ENCODE assay signal across 30 cellular contexts in the genomic region with DNA sequence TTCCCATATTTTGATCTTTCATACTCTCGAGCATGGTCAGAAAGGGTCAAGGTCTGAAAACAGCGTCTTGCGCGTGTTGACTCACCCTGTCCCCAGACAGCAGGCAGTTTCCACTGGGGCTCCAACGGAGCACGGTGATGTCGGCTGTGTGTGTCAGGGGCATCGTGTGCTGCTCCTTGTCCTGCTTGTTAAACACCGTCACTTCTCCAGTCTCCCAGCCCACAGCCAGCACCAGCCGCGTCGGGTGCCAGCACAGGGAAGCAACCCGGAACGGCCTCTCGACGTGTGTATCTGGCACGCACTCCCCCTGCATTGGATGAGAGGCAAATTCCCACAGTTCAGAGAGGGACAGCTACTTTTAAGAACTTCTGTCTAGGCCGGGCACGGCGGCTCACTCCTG.
"Had no signal": no experiment of that assay in that cellular context is flagged by ENCODE, and none has a peak within 500 bp of the region (broad histone marks: within the 10 kb centered on the region; RNA-seq: fewer than 3 reads in every experiment).

No MANE protein-coding gene starts in this region.

- H3K4me3 ChIP-seq: ascending aorta, breast epithelium, cardiac muscle cell, colonic mucosa, esophagus squamous epithelium, gastroesophageal sphincter had no signal

- H3K27ac ChIP-seq: ascending aorta, cardiac muscle cell, colonic mucosa, epithelial cell of prostate, esophagus squamous epithelium, gastroesophageal sphincter had no signal

- H3K9me3 Mint-ChIP-seq: activated CD4-positive, alpha-beta memory T cell treated with anti-CD3 and anti-CD28 coated beads for 36 hours; activated CD4-positive, alpha-beta T cell treated with anti-CD3 and anti-CD28 coated beads, Interleukin-2, amount 10 ng/mL, durations not matched to agents 24 days and 14 days; activated naive CD4-positive, alpha-beta T cell treated with anti-CD3 and anti-CD28 coated beads for 36 hours; activated naive CD4-positive, alpha-beta T cell treated with anti-CD3 and anti-CD28 coated beads, Interleukin-2, amount 50 U/mL, for 24 hours; activated naive CD8-positive, alpha-beta T cell treated with anti-CD3 and anti-CD28 coated beads for 36 hours; activated naive CD8-positive, alpha-beta T cell treated with anti-CD3 and anti-CD28 coated beads, Interleukin-2, amount 50 U/mL, for 24 hours; activated T-helper 1 cell treated with anti-CD3 and anti-CD28 coated beads, Interleukin-12 subunit alpha, Interleukin-12 subunit beta, Interleukin-2, Interleukin-4 antibody, amounts not matched to agents 30 ng/mL and 10 ng/mL and 1 ng/mL, durations not matched to agents 14 hours and 24 hours and 36 hours; activated T-helper 2 cell treated with anti-CD3 and anti-CD28 coated beads, Interferon-gamma antibody, Interleukin-2, Interleukin-4, amounts not matched to agents 10 μg/mL and 5 μg/mL and 100 μg/mL, durations not matched to agents 14 hours and 24 hours and 36 hours had no signal

- H3K4me1 Mint-ChIP-seq: activated CD4-positive, alpha-beta T cell treated with anti-CD3 and anti-CD28 coated beads for 36 hours; activated CD4-positive, alpha-beta T cell treated with anti-CD3 and anti-CD28 coated beads, Interleukin-2, amount 10 ng/mL, durations not matched to agents 24 days and 14 days; activated CD8-positive, alpha-beta memory T cell treated with anti-CD3 and anti-CD28 coated beads, Interleukin-2, amount 10 ng/mL, durations not matched to agents 7 days and 5 days; activated naive CD4-positive, alpha-beta T cell treated with anti-CD3 and anti-CD28 coated beads, Interleukin-2, amount 50 U/mL, for 24 hours; activated naive CD8-positive, alpha-beta T cell treated with anti-CD3 and anti-CD28 coated beads for 36 hours; activated naive CD8-positive, alpha-beta T cell treated with anti-CD3 and anti-CD28 coated beads, Interleukin-2, amount 50 U/mL, for 24 hours; brain had no signal

- H3K27ac Mint-ChIP-seq: activated CD4-positive, alpha-beta memory T cell treated with anti-CD3 and anti-CD28 coated beads for 36 hours; activated CD4-positive, alpha-beta T cell treated with anti-CD3 and anti-CD28 coated beads for 36 hours; activated CD4-positive, alpha-beta T cell treated with anti-CD3 and anti-CD28 coated beads, Interleukin-2, amount 10 ng/mL, durations not matched to agents 24 days and 14 days; activated CD8-positive, alpha-beta memory T cell treated with anti-CD3 and anti-CD28 coated beads, Interleukin-2, amount 10 ng/mL, durations not matched to agents 7 days and 5 days; activated CD8-positive, alpha-beta T cell treated with anti-CD3 and anti-CD28 coated beads, Interleukin-2, amount 10 ng/mL, durations not matched to agents 7 days and 5 days; activated naive CD4-positive, alpha-beta T cell treated with anti-CD3 and anti-CD28 coated beads for 36 hours; activated naive CD4-positive, alpha-beta T cell treated with anti-CD3 and anti-CD28 coated beads, Interleukin-2, amount 50 U/mL, for 24 hours; activated naive CD8-positive, alpha-beta T cell treated with anti-CD3 and anti-CD28 coated beads for 36 hours; activated naive CD8-positive, alpha-beta T cell treated with anti-CD3 and anti-CD28 coated beads, Interleukin-2, amount 50 U/mL, for 24 hours; activated T-helper 1 cell treated with anti-CD3 and anti-CD28 coated beads, Interleukin-12 subunit alpha, Interleukin-12 subunit beta, Interleukin-2, Interleukin-4 antibody, amounts not matched to agents 30 ng/mL and 10 ng/mL and 1 ng/mL, durations not matched to agents 14 hours and 24 hours and 36 hours; activated T-helper 2 cell treated with anti-CD3 and anti-CD28 coated beads, Interferon-gamma antibody, Interleukin-2, Interleukin-4, amounts not matched to agents 10 μg/mL and 5 μg/mL and 100 μg/mL, durations not matched to agents 14 hours and 24 hours and 36 hours; brain had no signal

- ATAC-seq: activated CD4-positive, alpha-beta T cell treated with anti-CD3 and anti-CD28 coated beads for 36 hours; activated CD8-positive, alpha-beta memory T cell treated with anti-CD3 and anti-CD28 coated beads, Interleukin-2, amount 10 ng/mL, durations not matched to agents 7 days and 5 days; activated CD8-positive, alpha-beta T cell treated with anti-CD3 and anti-CD28 coated beads, Interleukin-2, amount 10 ng/mL, durations not matched to agents 7 days and 5 days; activated naive CD8-positive, alpha-beta T cell treated with anti-CD3 and anti-CD28 coated beads, Interleukin-2, amount 50 U/mL, for 24 hours; gastroesophageal sphincter had no signal

- H3K36me3 ChIP-seq: colonic mucosa had no signal

- H3K4me3 Mint-ChIP-seq: activated CD4-positive, alpha-beta memory T cell treated with anti-CD3 and anti-CD28 coated beads for 36 hours; activated CD4-positive, alpha-beta T cell treated with anti-CD3 and anti-CD28 coated beads for 36 hours; activated CD4-positive, alpha-beta T cell treated with anti-CD3 and anti-CD28 coated beads, Interleukin-2, amount 10 ng/mL, durations not matched to agents 24 days and 14 days; activated CD8-positive, alpha-beta memory T cell treated with anti-CD3 and anti-CD28 coated beads, Interleukin-2, amount 10 ng/mL, durations not matched to agents 7 days and 5 days; activated CD8-positive, alpha-beta T cell treated with anti-CD3 and anti-CD28 coated beads, Interleukin-2, amount 10 ng/mL, durations not matched to agents 7 days and 5 days; activated naive CD4-positive, alpha-beta T cell treated with anti-CD3 and anti-CD28 coated beads for 36 hours; activated naive CD4-positive, alpha-beta T cell treated with anti-CD3 and anti-CD28 coated beads, Interleukin-2, amount 50 U/mL, for 24 hours; activated naive CD8-positive, alpha-beta T cell treated with anti-CD3 and anti-CD28 coated beads for 36 hours; activated naive CD8-positive, alpha-beta T cell treated with anti-CD3 and anti-CD28 coated beads, Interleukin-2, amount 50 U/mL, for 24 hours; activated T-helper 1 cell treated with anti-CD3 and anti-CD28 coated beads, Interleukin-12 subunit alpha, Interleukin-12 subunit beta, Interleukin-2, Interleukin-4 antibody, amounts not matched to agents 30 ng/mL and 10 ng/mL and 1 ng/mL, durations not matched to agents 14 hours and 24 hours and 36 hours; brain had no signal

- H3K27me3 Mint-ChIP-seq: activated CD4-positive, alpha-beta memory T cell treated with anti-CD3 and anti-CD28 coated beads for 36 hours; activated CD4-positive, alpha-beta T cell treated with anti-CD3 and anti-CD28 coated beads for 36 hours; activated CD4-positive, alpha-beta T cell treated with anti-CD3 and anti-CD28 coated beads, Interleukin-2, amount 10 ng/mL, durations not matched to agents 24 days and 14 days; activated CD8-positive, alpha-beta memory T cell treated with anti-CD3 and anti-CD28 coated beads, Interleukin-2, amount 10 ng/mL, durations not matched to agents 7 days and 5 days; activated naive CD4-positive, alpha-beta T cell treated with anti-CD3 and anti-CD28 coated beads, Interleukin-2, amount 50 U/mL, for 24 hours; activated naive CD8-positive, alpha-beta T cell treated with anti-CD3 and anti-CD28 coated beads for 36 hours; activated naive CD8-positive, alpha-beta T cell treated with anti-CD3 and anti-CD28 coated beads, Interleukin-2, amount 50 U/mL, for 24 hours; brain had no signal

- DNase-seq: activated CD4-positive, alpha-beta memory T cell treated with anti-CD3 and anti-CD28 coated beads for 36 hours; activated CD4-positive, alpha-beta T cell treated with anti-CD3 and anti-CD28 coated beads for 36 hours; activated CD4-positive, alpha-beta T cell treated with anti-CD3 and anti-CD28 coated beads, Interleukin-2, amount 10 ng/mL, durations not matched to agents 24 days and 14 days; activated CD4-positive, CD25-positive, alpha-beta regulatory T cell; activated CD4-positive, CD25-positive, alpha-beta regulatory T cell treated with anti-CD3 and anti-CD28 coated beads, Interleukin-2, amount 50 U/mL, for 72 hours; activated CD8-positive, alpha-beta memory T cell treated with anti-CD3 and anti-CD28 coated beads, Interleukin-2, amount 10 ng/mL, durations not matched to agents 7 days and 5 days; activated CD8-positive, alpha-beta memory T cell treated with anti-CD3 and anti-CD28 coated beads, Interleukin-2, amount 50 U/mL, for 4 hours; activated CD8-positive, alpha-beta T cell treated with anti-CD3 and anti-CD28 coated beads, Interleukin-2, amount 10 ng/mL, durations not matched to agents 7 days and 5 days; activated effector memory CD4-positive, alpha-beta T cell treated with anti-CD3 and anti-CD28 coated beads, Interleukin-2, amount 50 U/mL, for 16 hours; activated naive CD4-positive, alpha-beta T cell treated with anti-CD3 and anti-CD28 coated beads for 36 hours; activated naive CD8-positive, alpha-beta T cell treated with anti-CD3 and anti-CD28 coated beads for 36 hours; activated naive CD8-positive, alpha-beta T cell treated with anti-CD3 and anti-CD28 coated beads, Interleukin-2, amount 50 U/mL, for 24 hours; activated T-cell treated with anti-CD3 and anti-CD28 coated beads, Interleukin-2, amount 50 U/mL, for 1 hour; activated T-cell treated with anti-CD3 and anti-CD28 coated beads, Interleukin-2, amount 50 U/mL, for 48 hours; central memory CD4-positive, alpha-beta T cell; cerebellar nuclear complex; colonic mucosa; effector CD8-positive, alpha-beta T cell; esophagus squamous epithelium; foreskin melanocyte; T-helper 2 cell had no signal

- H3K9me3 ChIP-seq: ascending aorta, breast epithelium, colonic mucosa, esophagus squamous epithelium, gastroesophageal sphincter had no signal

- H3K27me3 ChIP-seq: ascending aorta, breast epithelium, cardiac muscle cell, colonic mucosa, esophagus squamous epithelium, gastroesophageal sphincter had no signal

- H3K4me1 ChIP-seq: ascending aorta, breast epithelium, colonic mucosa, esophagus squamous epithelium, gastroesophageal sphincter had no signal

- H3K36me3 Mint-ChIP-seq: activated CD8-positive, alpha-beta memory T cell treated with anti-CD3 and anti-CD28 coated beads, Interleukin-2, amount 10 ng/mL, durations not matched to agents 7 days and 5 days had no signal
